15 cellular contexts compared by ENCODE assay signal in the genomic region with DNA sequence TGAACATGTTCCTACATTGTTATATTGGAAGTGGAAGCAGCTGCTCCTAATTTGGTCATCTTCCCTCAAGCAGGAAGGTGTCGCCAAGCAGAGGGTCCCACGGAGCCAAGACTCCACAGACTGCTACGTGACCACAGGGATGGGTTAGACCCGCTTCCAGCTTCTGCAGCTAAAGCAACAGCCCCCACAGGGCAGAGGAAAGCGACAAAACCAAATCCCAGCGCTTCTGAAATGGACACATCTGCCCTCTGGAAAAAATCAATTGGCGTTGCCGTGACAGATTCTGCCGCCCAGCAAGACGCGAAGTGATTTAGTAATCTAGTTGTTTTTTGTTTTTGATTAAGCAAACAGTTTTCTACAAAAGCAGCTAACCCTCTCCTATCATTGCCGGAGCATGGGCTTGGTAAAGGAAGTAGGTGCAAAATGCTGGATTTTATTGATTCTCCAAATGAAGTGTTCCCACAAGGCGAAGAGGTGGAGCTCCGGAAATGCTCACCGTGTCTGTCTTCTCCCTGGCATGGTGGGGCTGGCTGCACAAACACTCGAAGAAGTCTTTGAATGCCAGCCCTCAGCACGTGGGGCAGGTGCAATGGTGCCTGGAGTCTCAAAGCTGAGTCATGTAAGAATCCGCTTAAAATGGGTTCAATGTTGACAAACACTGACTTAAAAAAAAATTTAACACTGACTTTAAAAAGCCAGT.
DNase-seq lines count a peak whose midpoint lies in the region; ATAC-seq, FAIRE-seq and TF ChIP-seq lines count a peak whose summit lies in the region.
"Had no signal": no experiment of that assay in that cellular context is flagged by ENCODE, and none has a peak within 500 bp of the region (broad histone marks: within the 10 kb centered on the region; RNA-seq: fewer than 3 reads in every experiment).

No MANE protein-coding gene starts in this region.

- H3K27ac ChIP-seq in H1 (ENCODE audit: low read depth, low read length) = no peak overlapping the region
- H3K27ac ChIP-seq: psoas muscle, tibial nerve had no signal

- TF ChIP-seq EP300 in H1 (IDR thresholded peaks at IDR 0.05; ENCODE audit: borderline replicate concordance in 1 of 2, low read depth in 2 of 2, low read length in 2 of 2) = no peak

- DNase-seq in DMS79 treated with DMSO at 0.1 percent for 48 hours (lab: John Stamatoyannopoulos, UW) (peak; percentile 91), NCI-H2107 (lab: John Stamatoyannopoulos, UW) (peak; percentile 55), H1 (ENCODE audit: low read depth in 1 of 2, low spot score in 2 of 2) (peak in 1 of 2 experiments; percentile 44), retina (peak; percentile 72), nephron progenitor cell (no peak), NCI-H226 (no peak), NCI-H446 (lab: John Stamatoyannopoulos, UW) (no peak)
- DNase-seq: activated T-cell treated with anti-CD3 and anti-CD28 coated beads, Interleukin-2, amount 50 U/mL, for 72 hours; left ventricle myocardium superior; NCI-H1694 treated with DMSO at 0.1 percent for 48 hours; psoas muscle had no signal

- H2BK120ac ChIP-seq in H1 (replicated peaks; ENCODE audit: low read depth, low read length) = no peak overlapping the region

- no peak overlapping the region for H4K91ac ChIP-seq in H1 (replicated peaks; ENCODE audit: insufficient read length, low read length)

- H3K9me3 Mint-ChIP-seq in nephron progenitor cell = no peaks in the 10 kb centered on the region
- H3K9me3 Mint-ChIP-seq: activated T-cell treated with anti-CD3 and anti-CD28 coated beads, Interleukin-2, amount 50 U/mL, for 72 hours; WTC11 had no signal

- no peak overlapping the region for H3K27ac Mint-ChIP-seq in nephron progenitor cell
- H3K27ac Mint-ChIP-seq: activated T-cell treated with anti-CD3 and anti-CD28 coated beads, Interleukin-2, amount 50 U/mL, for 72 hours; WTC11 had no signal

- H3K27me3 ChIP-seq in H1 (replicated peaks in 1 of 4; ENCODE audit: control insufficient read depth in 3 of 4, extremely low read depth in 1 of 4, insufficient read depth in 3 of 4, low read length in 3 of 4) = peaks cover 0 to 2% (median 0%) of the 10 kb centered on the region in 4 experiments; a peak in 1 of 7 replicates
- H3K27me3 ChIP-seq: tibial nerve had no signal

- no peak overlapping the region for H2BK15ac ChIP-seq in H1 (ENCODE audit: low read length)

- H3K4me2 ChIP-seq in H1 (ENCODE audit: insufficient read depth in 1 of 2, low read depth in 2 of 2, low read length in 2 of 2) = peak overlapping the region; percentile 21 to 34; a peak in 1 of 4 replicates

- H3K36me3 ChIP-seq in H1 (ENCODE audit: control insufficient read depth in 2 of 4, insufficient read depth in 4 of 4, low read length in 3 of 4) = no peaks in the 10 kb centered on the region
- H3K36me3 ChIP-seq: tibial nerve had no signal

- H2AK5ac ChIP-seq in H1 (ENCODE audit: low read depth, low read length) = no peak overlapping the region

- no peaks in the 10 kb centered on the region for H3K79me2 ChIP-seq in H1 (ENCODE audit: control insufficient read depth in 1 of 2, insufficient read depth in 2 of 2, low read length in 2 of 2)

- no peak overlapping the region for H2BK5ac ChIP-seq in H1 (ENCODE audit: low read depth, low read length)

- FAIRE-seq in H1 (lab: Jason Lieb, UNC) = no peak

- WGBS in H1 (ENCODE audit: extremely low coverage in 1 of 2, insufficient coverage in 1 of 2, insufficient read length in 1 of 2, insufficient replicate concordance in 2 of 2, low coverage in 1 of 2, low lambda C conversion rate in 2 of 2, missing lambda C conversion rate in 1 of 2), 2 experiments = 74% methylated on average over 18 of the region's 18 CpGs; no CpG with 5 or more reads in 1 of the 2 experiments

- no peak overlapping the region for H2BK20ac ChIP-seq in H1 (ENCODE audit: low read length)

- H3K4me3 ChIP-seq in H1 (ENCODE audit: extremely low read depth in 1 of 4, insufficient read depth in 2 of 4, low read depth in 3 of 4, low read length in 4 of 4) = no peak overlapping the region
- H3K4me3 ChIP-seq: psoas muscle, tibial nerve had no signal

- peaks cover 4 to 12% (median 8%) of the 10 kb centered on the region in 4 experiments; a peak in 6 of 7 replicates for H3K4me1 ChIP-seq in H1 (replicated peaks in 1 of 4; ENCODE audit: control insufficient read depth in 3 of 4, insufficient read depth in 4 of 4, low read length in 3 of 4)
- H3K4me1 ChIP-seq: psoas muscle had no signal

- no peak overlapping the region for H3K56ac ChIP-seq in H1 (replicated peaks; ENCODE audit: insufficient read length, low read depth, low read length)

- peak overlapping the region; percentile 18; the same call in 1 of the 2 replicates for H4K8ac ChIP-seq in H1 (ENCODE audit: extremely low read depth, insufficient read depth, low read length)

- CTCF ChIA-PET in H1 (lab: Charles Lee; ENCODE audit: partially characterized antibody) = interaction anchor here (0.6 to 1.5 kb wide), 4 partner anchors 20 to 185 kb away, joined by 3 to 5 read pairs (median 4); no protein-coding TSS in a partner anchor

- no peak for TF ChIP-seq POLR2A in H1 (IDR thresholded peaks at IDR 0.05; ENCODE audit: control extremely low read depth in 1 of 2, low read depth in 2 of 2, low read length in 2 of 2)

- no peak overlapping the region for H3K14ac ChIP-seq in H1 (ENCODE audit: insufficient read length)

- TF ChIP-seq RAD21 in H1 (IDR thresholded peaks at IDR 0.05 in 1 of 2, conservative IDR thresholded peaks at IDR 0.05 in 1 of 2; ENCODE audit: low read depth in 2 of 2, low read length in 2 of 2) = no peak

- H3K4me3 Mint-ChIP-seq in nephron progenitor cell = no peak overlapping the region
- H3K4me3 Mint-ChIP-seq: WTC11 had no signal

- no peak overlapping the region for H3K23ac ChIP-seq in H1 (ENCODE audit: insufficient read length)

- H3K18ac ChIP-seq in H1 (ENCODE audit: extremely low read depth, low read length) = peak overlapping the region; percentile 48; the same call in 1 of the 2 replicates

- no peaks in the 10 kb centered on the region; the same call in 1 of the 2 replicates for H3K23me2 ChIP-seq in H1 (ENCODE audit: low read depth, low read length)

- no peaks in the 10 kb centered on the region for H4K20me1 ChIP-seq in H1 (replicated peaks in 1 of 2; ENCODE audit: control insufficient read depth in 1 of 2, insufficient read depth in 2 of 2, low read length in 2 of 2)

- H3K4me1 Mint-ChIP-seq in nephron progenitor cell = peaks cover 74% of the 10 kb centered on the region

- no peak for ATAC-seq in HG02571 (IDR thresholded peaks at IDR 0.05; ENCODE audit: unreplicated experiment)
- ATAC-seq: Right ventricle myocardium inferior had no signal

- H3K4ac ChIP-seq in H1 (replicated peaks; ENCODE audit: insufficient read length, low read depth, low read length) = no peak overlapping the region

- no peaks in the 10 kb centered on the region for H3K9me3 ChIP-seq in H1 (ENCODE audit: insufficient read depth in 2 of 2, low read depth in 1 of 2, low read length in 1 of 2)
- H3K9me3 ChIP-seq: psoas muscle, tibial nerve had no signal

- TF ChIP-seq CTCF in H1 (IDR thresholded peaks at IDR 0.05; ENCODE audit: control extremely low read depth in 1 of 3, insufficient read depth in 1 of 3, low read depth in 1 of 3, low read length in 3 of 3) (no peak), nephron progenitor cell (IDR thresholded peaks at IDR 0.05) (no peak)

- no peak overlapping the region for H3K9ac ChIP-seq in H1 (replicated peaks in 1 of 4; ENCODE audit: extremely low read depth in 1 of 4, low read depth in 3 of 4, low read length in 3 of 4)

- H2BK12ac ChIP-seq in H1 (ENCODE audit: low read depth, low read length) = no peak overlapping the region

- POLR2A ChIA-PET in H1 (lab: Charles Lee; ENCODE audit: partially characterized antibody) = interaction anchor here (1.1 to 1.4 kb wide), 2 partner anchors 9 to 22 kb away, joined by 3 read pairs; no protein-coding TSS in a partner anchor

- no peaks in the 10 kb centered on the region for H3K79me1 ChIP-seq in H1 (ENCODE audit: low read depth, low read length)

- no peaks in the 10 kb centered on the region for H3K36me3 Mint-ChIP-seq in nephron progenitor cell (ENCODE audit: low read depth)
- H3K36me3 Mint-ChIP-seq: WTC11 had no signal

- peaks cover 23% of the 10 kb centered on the region for H3K27me3 Mint-ChIP-seq in nephron progenitor cell (ENCODE audit: low read depth, poor library complexity)

- no peak overlapping the region for H2AFZ ChIP-seq in H1 (ENCODE audit: low read length)

- no peak overlapping the region for H4K5ac ChIP-seq in H1 (ENCODE audit: insufficient read length, low read depth, low read length)

TF ChIP-seq in H1, 55 proteins besides CTCF, POLR2A, EP300 and RAD21:
- TF ChIP-seq NRF1 (IDR thresholded peaks at IDR 0.05; ENCODE audit: low read depth, low read length) = no peak
- TF ChIP-seq SRF (IDR thresholded peaks at IDR 0.05; ENCODE audit: low read depth, low read length) = peak; percentile 59; the same call in 1 of the 2 replicates
- no peak for TF ChIP-seq TEAD4 (IDR thresholded peaks at IDR 0.05; ENCODE audit: low read depth, low read length)
- no peak for TF ChIP-seq YY1 (IDR thresholded peaks at IDR 0.05; ENCODE audit: low read depth, low read length)
- no peak for TF ChIP-seq SIN3A (conservative IDR thresholded peaks at IDR 0.05 in 1 of 2, IDR thresholded peaks at IDR 0.05 in 1 of 2; ENCODE audit: low read depth in 1 of 2, low read length in 2 of 2)
- TF ChIP-seq ASH2L (IDR thresholded peaks at IDR 0.05; ENCODE audit: low read length) = no peak
- TF ChIP-seq, protein P1, sequence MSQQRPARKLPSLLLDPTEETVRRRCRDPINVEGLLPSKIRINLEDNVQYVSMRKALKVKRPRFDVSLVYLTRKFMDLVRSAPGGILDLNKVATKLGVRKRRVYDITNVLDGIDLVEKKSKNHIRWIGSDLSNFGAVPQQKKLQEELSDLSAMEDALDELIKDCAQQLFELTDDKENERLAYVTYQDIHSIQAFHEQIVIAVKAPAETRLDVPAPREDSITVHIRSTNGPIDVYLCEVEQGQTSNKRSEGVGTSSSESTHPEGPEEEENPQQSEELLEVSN (IDR thresholded peaks at IDR 0.05) = no peak
- no peak for TF ChIP-seq CREB1 (IDR thresholded peaks at IDR 0.05)

Comparison
In these comparisons a context has a peak if more than half of its experiments do, and no peak if none do; other contexts are left out.
1. DNase-seq: peak in DMS79 treated with DMSO at 0.1 percent for 48 hours (single experiment), NCI-H2107 (single experiment) and retina (single experiment); none in nephron progenitor cell (single experiment), NCI-H226 (single experiment) and NCI-H446 (0 of 2).